Comparison of ENCODE assay signal across 8 cellular contexts in the genomic region with DNA sequence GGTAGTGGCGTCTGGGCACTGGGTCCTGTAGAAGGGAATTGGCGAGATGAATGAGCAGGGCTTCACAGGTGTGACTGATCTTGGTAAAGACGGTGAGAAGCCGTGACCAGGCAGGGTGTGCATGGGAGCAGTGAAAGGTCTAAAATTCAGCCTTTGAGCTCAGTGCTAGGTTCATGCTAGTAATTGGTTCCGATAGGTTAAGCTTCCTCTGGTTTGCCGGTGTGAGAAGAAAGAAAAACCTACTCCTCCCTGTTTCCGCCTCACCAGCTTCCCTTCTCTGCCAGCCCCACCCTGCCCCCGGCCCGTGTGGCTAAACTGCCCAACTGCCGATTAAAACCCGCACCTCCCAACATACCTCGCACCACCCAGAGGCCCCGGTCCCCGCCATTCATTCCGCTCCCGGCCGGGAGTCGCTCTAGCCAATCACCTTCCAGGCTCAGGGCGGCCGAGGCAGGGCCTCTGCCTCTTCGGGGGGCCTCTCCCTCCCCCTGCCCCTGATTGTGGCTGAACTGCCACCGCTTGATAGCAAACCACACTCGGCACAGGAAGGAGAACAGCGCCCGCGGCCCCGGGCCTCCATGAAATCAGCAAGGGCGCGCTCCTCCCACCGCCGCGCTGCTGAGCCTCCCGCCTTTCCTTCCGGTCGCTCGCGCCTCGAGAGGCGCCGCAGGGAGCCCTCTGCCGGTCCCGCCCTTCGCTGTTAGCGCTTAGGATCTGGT. TPM values are rescaled to one million over a fixed set of nuclear protein-coding genes. Genes with fewer than 3 reads are reported as not detected.
DNase-seq lines count a peak whose midpoint lies in the region; ATAC-seq and TF ChIP-seq lines count a peak whose summit lies in the region.

No MANE protein-coding gene starts in this region.

- H3K27ac ChIP-seq in dorsolateral prefrontal cortex = peak overlapping the region in 58 of 59 donors; percentile 55 to 95 (median 86)

- peaks cover 73% of the 10 kb centered on the region for H3K4me1 Mint-ChIP-seq in CD14-positive monocyte

- peak overlapping the region; percentile 89 to 99 for H3K4me3 Mint-ChIP-seq in CD14-positive monocyte

- DNase-seq in CD14-positive monocyte (ENCODE audit: low spot score) (peak; percentile 75), NCI-H748 treated with DMSO at 0.1 percent for 48 hours (lab: John Stamatoyannopoulos, UW) (peak; percentile 78), dorsolateral prefrontal cortex (peak; percentile 64 to 85 (median 76)), lower leg skin (ENCODE audit: low spot score in 2 of 2) (peak; percentile 79 to 96)
- DNase-seq in activated CD4-positive, alpha-beta T cell treated with anti-CD3 and anti-CD28 coated beads, Interleukin-2, amount 50 U/mL, for 4 hours = peak; percentile 69 to 73
- peak; percentile 77 to 86 for DNase-seq in stimulated activated CD4-positive, alpha-beta T cell treated with anti-CD3 and anti-CD28 coated beads, Interleukin-4, amount 100 ng/mL, for 48 hours (ENCODE audit: low read depth in 2 of 2)

- TF ChIP-seq CTCF in CD14-positive monocyte (IDR thresholded peaks at IDR 0.05) (peak; percentile 28), dorsolateral prefrontal cortex (IDR thresholded peaks at IDR 0.05 in 54 of 56, conservative IDR thresholded peaks at IDR 0.05 in 2 of 56; ENCODE audit: low read depth in 1 of 56, partially characterized antibody in 56 of 56) (peak in 53 of 56 donors; percentile 12 to 74 (median 46)), lower leg skin (IDR thresholded peaks at IDR 0.05) (no peak)

- peaks cover 0 to 2% (median 0%) of the 10 kb centered on the region in 7 donors for H3K9me3 Mint-ChIP-seq in CD14-positive monocyte

- H3K4me3 ChIP-seq in dorsolateral prefrontal cortex (peak overlapping the region; percentile 51 to 88 (median 74)), lower leg skin (ENCODE audit: low read depth, poor library complexity, severe bottlenecking) (peak overlapping the region; percentile 33)

- TF ChIP-seq POLR2A in lower leg skin (IDR thresholded peaks at IDR 0.05) = no peak

- H3K27ac Mint-ChIP-seq in CD14-positive monocyte = peak overlapping the region; percentile 96 to 98 (median 98)

- WGBS in lower leg skin, 2 donors = 1 to 2% methylated on average over 26 to 37 of the region's 44 CpGs

- H3K27me3 Mint-ChIP-seq in CD14-positive monocyte (ENCODE audit: low read depth in 3 of 3) = peaks cover 0 to 3% (median 0%) of the 10 kb centered on the region in 3 donors

- intact Hi-C loops in CD14-positive monocyte (cut with micrococcal nuclease) (loop anchor here in 1 of 2 donors (1.0 to 10.0 kb wide), 2 partner anchors 9 to 727 kb away; a partner anchor contains a TSS), dorsolateral prefrontal cortex (cut with DNase I) (loop anchor here in 1 of 2 donors (2.0 kb wide), 1 partner anchor 63 kb away; a partner anchor contains a TSS), lower leg skin (cut with DNase I; ENCODE audit: low total_unique reads) (no loop called here)

- peak; percentile 74 for ATAC-seq in GM19397 (IDR thresholded peaks at IDR 0.05; ENCODE audit: unreplicated experiment)
- peak; percentile 49 for ATAC-seq in HG03565 (IDR thresholded peaks at IDR 0.05; ENCODE audit: unreplicated experiment)

- peaks cover 2 to 7% of the 10 kb centered on the region in 2 donors for H3K36me3 Mint-ChIP-seq in CD14-positive monocyte

- H3K27me3 ChIP-seq in dorsolateral prefrontal cortex = no peaks in the 10 kb centered on the region

RNA-seq across cellular contexts. Expression of a gene that starts 7.3 kb away (rescaled TPM):
- 1 to 10 TPM; 5.9 to 7.5 TPM for polyA plus RNA-seq in CD14-positive monocyte
- 1 to 10 TPM; 1.1 to 8.0 (median 3.3) TPM for total RNA-seq in dorsolateral prefrontal cortex
- total RNA-seq in lower leg skin = 1 to 10 TPM; 1.8 to 3.1 (median 2.4) TPM

Comparison
In these comparisons a context has a peak if more than half of its experiments do, and no peak if none do; other contexts are left out.
1. Peak in every context shown above with its lines: DNase-seq, ATAC-seq, H3K4me3 ChIP-seq and H3K27ac ChIP-seq.
2. CTCF ChIP-seq: peak in CD14-positive monocyte (single experiment) and dorsolateral prefrontal cortex (53 of 56); none in lower leg skin (0 of 3).